Comparison of ENCODE assay signal across 1 cellular context in the genomic region with DNA sequence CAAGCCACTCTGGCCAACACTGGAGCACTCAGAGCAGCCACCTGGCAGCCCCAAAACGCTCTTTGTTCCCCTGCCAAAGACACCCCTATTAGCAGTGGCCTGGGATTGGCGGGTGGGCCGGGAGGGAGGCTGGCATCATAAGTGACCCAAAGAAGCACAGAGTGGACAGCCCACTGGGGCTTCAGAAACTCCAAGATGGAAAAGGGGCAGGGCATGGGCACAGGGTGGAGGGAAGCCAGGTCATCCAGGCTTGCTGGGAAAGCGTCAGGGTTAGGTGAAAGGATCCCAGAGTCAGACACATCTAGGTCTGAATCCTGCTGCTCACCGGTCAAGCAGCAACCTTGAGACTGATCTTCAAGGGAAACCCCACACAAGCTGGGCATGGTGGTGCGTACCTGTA.
TF ChIP-seq lines count a peak whose summit lies in the region.

No MANE protein-coding gene starts in this region.

TF ChIP-seq in SK-N-SH treated with all-trans-retinoic acid at 6 μM for 48 hours, 23 proteins besides CTCF, POLR2A, EP300 and RAD21 (continued from another document):
- TF ChIP-seq, protein P1, sequence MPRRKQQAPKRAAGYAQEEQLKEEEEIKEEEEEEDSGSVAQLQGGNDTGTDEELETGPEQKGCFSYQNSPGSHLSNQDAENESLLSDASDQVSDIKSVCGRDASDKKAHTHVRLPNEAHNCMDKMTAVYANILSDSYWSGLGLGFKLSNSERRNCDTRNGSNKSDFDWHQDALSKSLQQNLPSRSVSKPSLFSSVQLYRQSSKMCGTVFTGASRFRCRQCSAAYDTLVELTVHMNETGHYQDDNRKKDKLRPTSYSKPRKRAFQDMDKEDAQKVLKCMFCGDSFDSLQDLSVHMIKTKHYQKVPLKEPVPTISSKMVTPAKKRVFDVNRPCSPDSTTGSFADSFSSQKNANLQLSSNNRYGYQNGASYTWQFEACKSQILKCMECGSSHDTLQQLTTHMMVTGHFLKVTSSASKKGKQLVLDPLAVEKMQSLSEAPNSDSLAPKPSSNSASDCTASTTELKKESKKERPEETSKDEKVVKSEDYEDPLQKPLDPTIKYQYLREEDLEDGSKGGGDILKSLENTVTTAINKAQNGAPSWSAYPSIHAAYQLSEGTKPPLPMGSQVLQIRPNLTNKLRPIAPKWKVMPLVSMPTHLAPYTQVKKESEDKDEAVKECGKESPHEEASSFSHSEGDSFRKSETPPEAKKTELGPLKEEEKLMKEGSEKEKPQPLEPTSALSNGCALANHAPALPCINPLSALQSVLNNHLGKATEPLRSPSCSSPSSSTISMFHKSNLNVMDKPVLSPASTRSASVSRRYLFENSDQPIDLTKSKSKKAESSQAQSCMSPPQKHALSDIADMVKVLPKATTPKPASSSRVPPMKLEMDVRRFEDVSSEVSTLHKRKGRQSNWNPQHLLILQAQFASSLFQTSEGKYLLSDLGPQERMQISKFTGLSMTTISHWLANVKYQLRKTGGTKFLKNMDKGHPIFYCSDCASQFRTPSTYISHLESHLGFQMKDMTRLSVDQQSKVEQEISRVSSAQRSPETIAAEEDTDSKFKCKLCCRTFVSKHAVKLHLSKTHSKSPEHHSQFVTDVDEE (CRISPR knock-in tag; IDR thresholded peaks at IDR 0.05) = no peak
- TF ChIP-seq OSR1 (CRISPR knock-in tag; IDR thresholded peaks at IDR 0.05) = no peak
- TF ChIP-seq, protein P2, sequence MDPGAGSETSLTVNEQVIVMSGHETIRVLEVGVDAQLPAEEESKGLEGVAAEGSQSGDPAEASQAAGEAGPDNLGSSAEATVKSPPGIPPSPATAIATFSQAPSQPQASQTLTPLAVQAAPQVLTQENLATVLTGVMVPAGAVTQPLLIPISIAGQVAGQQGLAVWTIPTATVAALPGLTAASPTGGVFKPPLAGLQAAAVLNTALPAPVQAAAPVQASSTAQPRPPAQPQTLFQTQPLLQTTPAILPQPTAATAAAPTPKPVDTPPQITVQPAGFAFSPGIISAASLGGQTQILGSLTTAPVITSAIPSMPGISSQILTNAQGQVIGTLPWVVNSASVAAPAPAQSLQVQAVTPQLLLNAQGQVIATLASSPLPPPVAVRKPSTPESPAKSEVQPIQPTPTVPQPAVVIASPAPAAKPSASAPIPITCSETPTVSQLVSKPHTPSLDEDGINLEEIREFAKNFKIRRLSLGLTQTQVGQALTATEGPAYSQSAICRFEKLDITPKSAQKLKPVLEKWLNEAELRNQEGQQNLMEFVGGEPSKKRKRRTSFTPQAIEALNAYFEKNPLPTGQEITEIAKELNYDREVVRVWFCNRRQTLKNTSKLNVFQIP (CRISPR knock-in tag; IDR thresholded peaks at IDR 0.05; ENCODE audit: borderline replicate concordance, low read depth) = no peak
- TF ChIP-seq, protein P3, sequence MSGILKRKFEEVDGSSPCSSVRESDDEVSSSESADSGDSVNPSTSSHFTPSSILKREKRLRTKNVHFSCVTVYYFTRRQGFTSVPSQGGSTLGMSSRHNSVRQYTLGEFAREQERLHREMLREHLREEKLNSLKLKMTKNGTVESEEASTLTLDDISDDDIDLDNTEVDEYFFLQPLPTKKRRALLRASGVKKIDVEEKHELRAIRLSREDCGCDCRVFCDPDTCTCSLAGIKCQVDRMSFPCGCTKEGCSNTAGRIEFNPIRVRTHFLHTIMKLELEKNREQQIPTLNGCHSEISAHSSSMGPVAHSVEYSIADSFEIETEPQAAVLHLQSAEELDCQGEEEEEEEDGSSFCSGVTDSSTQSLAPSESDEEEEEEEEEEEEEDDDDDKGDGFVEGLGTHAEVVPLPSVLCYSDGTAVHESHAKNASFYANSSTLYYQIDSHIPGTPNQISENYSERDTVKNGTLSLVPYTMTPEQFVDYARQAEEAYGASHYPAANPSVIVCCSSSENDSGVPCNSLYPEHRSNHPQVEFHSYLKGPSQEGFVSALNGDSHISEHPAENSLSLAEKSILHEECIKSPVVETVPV (CRISPR knock-in tag; IDR thresholded peaks at IDR 0.05) = no peak
